Comparison of ENCODE assay signal across 21 cellular contexts in genomic region chr5:124104813-124105212, GRCh38.
DNase-seq lines count a peak whose midpoint lies in the region; ATAC-seq and TF ChIP-seq lines count a peak whose summit lies in the region.
"Had no signal": no experiment of that assay in that cellular context is flagged by ENCODE, and none has a peak within 500 bp of the region (broad histone marks: within the 10 kb centered on the region; RNA-seq: fewer than 3 reads in every experiment).

No MANE protein-coding gene starts in this region.

- H3K4me1 ChIP-seq in right atrium auricular region (no peaks in the 10 kb centered on the region), esophagus squamous epithelium (peaks cover 0 to 39% (median 0%) of the 10 kb centered on the region in 3 donors), mesendoderm (ENCODE audit: control insufficient read depth, low read depth, low read length) (no peaks in the 10 kb centered on the region)
- H3K4me1 ChIP-seq: A549 had no signal

- H2BK15ac ChIP-seq in mesendoderm (replicated peaks; ENCODE audit: low read depth) = no peak overlapping the region

- no peak overlapping the region for H4K5ac ChIP-seq in mesendoderm (ENCODE audit: low read length)

- DNase-seq in Right ventricle myocardium superior (no peak), left cardiac atrium (no peak), left ventricle myocardium superior (no peak), right atrium auricular region (ENCODE audit: low spot score) (no peak), esophagus squamous epithelium (lab: John Stamatoyannopoulos, UW) (no peak), mesendoderm (no peak), NCI-H187 (lab: John Stamatoyannopoulos, UW) (no peak), AG08396 (ENCODE audit: low spot score) (no peak)
- DNase-seq: 8988T; ACHN; C1 segment of cervical spinal cord; Calu3; CD4-positive, alpha-beta memory T cell; COR-L47; DMS53; DMS79 treated with DMSO at 0.1 percent for 48 hours; GF-D8; H9 had no signal

- H3K4me3 ChIP-seq in right atrium auricular region (no peak overlapping the region), esophagus squamous epithelium (no peak overlapping the region), mesendoderm (ENCODE audit: low read length) (no peak overlapping the region)
- H3K4me3 ChIP-seq: A549, GM23338 had no signal

- ATAC-seq in Right ventricle myocardium superior (ENCODE audit: poor library complexity) = peak; percentile 36
- ATAC-seq in left cardiac atrium = no peak
- ATAC-seq in left ventricle myocardium superior = peak; percentile 51
- ATAC-seq: A549, GM23338, HCT116 had no signal

- H3K23ac ChIP-seq in mesendoderm (ENCODE audit: low read length) = peak overlapping the region; percentile 66

- H3K27ac ChIP-seq in right atrium auricular region = no peak overlapping the region
- H3K27ac ChIP-seq in esophagus squamous epithelium = peak overlapping the region in 3 of 4 donors; percentile 6 to 69 (median 49)
- no peak overlapping the region for H3K27ac ChIP-seq in mesendoderm (ENCODE audit: low read depth, low read length)
- H3K27ac ChIP-seq: A549 had no signal

- no peaks in the 10 kb centered on the region for H3K79me1 ChIP-seq in mesendoderm (ENCODE audit: low read length)

- H3K9me3 ChIP-seq in right atrium auricular region = no peaks in the 10 kb centered on the region
- no peaks in the 10 kb centered on the region for H3K9me3 ChIP-seq in esophagus squamous epithelium
- H3K9me3 ChIP-seq: A549 had no signal

- H2BK5ac ChIP-seq in mesendoderm (ENCODE audit: low read length) = no peak overlapping the region

- H3K4ac ChIP-seq in mesendoderm (ENCODE audit: low read depth, low read length) = no peak overlapping the region

- H3K18ac ChIP-seq in mesendoderm (ENCODE audit: low read length) = no peak overlapping the region

- no peaks in the 10 kb centered on the region for H3K36me3 ChIP-seq in right atrium auricular region
- no peaks in the 10 kb centered on the region for H3K36me3 ChIP-seq in esophagus squamous epithelium
- H3K36me3 ChIP-seq in mesendoderm (ENCODE audit: control insufficient read depth, insufficient read depth, low read length) = no peaks in the 10 kb centered on the region

- TF ChIP-seq CTCF in right atrium auricular region (IDR thresholded peaks at IDR 0.05) (no peak), esophagus squamous epithelium (IDR thresholded peaks at IDR 0.05) (no peak)

- H4K8ac ChIP-seq in mesendoderm (ENCODE audit: low read depth, low read length) = no peak overlapping the region

- H2BK120ac ChIP-seq in mesendoderm (ENCODE audit: low read depth, low read length) = no peak overlapping the region

- H3K79me2 ChIP-seq in mesendoderm (ENCODE audit: control insufficient read depth, insufficient read depth, low read length) = no peaks in the 10 kb centered on the region

- TF ChIP-seq POLR2A in esophagus squamous epithelium (IDR thresholded peaks at IDR 0.05) = no peak

- no peak overlapping the region for H3K4me2 ChIP-seq in mesendoderm (ENCODE audit: low read length)
- H3K4me2 ChIP-seq: A549, GM23338 had no signal

- intact Hi-C loops in Right ventricle myocardium superior (cut with DNase I) (no loop called here), left cardiac atrium (cut with DNase I) (no loop called here), left ventricle myocardium superior (cut with micrococcal nuclease) (no loop called here), esophagus squamous epithelium (cut with DNase I) (no loop called here)

- WGBS in esophagus squamous epithelium, 2 donors = 69 to 100% methylated on average over 1 of the region's 1 CpG
- WGBS in mesendoderm (ENCODE audit: extremely low coverage, insufficient coverage, low lambda C conversion rate) = no CpG with 5 or more reads among the region's 1 CpG

- H3K27me3 ChIP-seq in right atrium auricular region = no peaks in the 10 kb centered on the region
- no peaks in the 10 kb centered on the region for H3K27me3 ChIP-seq in esophagus squamous epithelium
- no peaks in the 10 kb centered on the region for H3K27me3 ChIP-seq in mesendoderm (ENCODE audit: insufficient read depth, low read length, poor library complexity)

- H2AK5ac ChIP-seq in mesendoderm (ENCODE audit: low read length) = no peak overlapping the region

- H3K56ac ChIP-seq in mesendoderm (ENCODE audit: low read length) = no peak overlapping the region

- H3K9ac ChIP-seq in mesendoderm (ENCODE audit: low read length) = no peak overlapping the region

Comparison
In these comparisons a context has a peak if more than half of its experiments do, and no peak if none do; other contexts are left out.
1. ATAC-seq: peak in Right ventricle myocardium superior (single experiment) and left ventricle myocardium superior (single experiment); none in left cardiac atrium (0 of 2).
2. H3K27ac ChIP-seq: peak in esophagus squamous epithelium (3 of 4); none in right atrium auricular region (0 of 2) and mesendoderm (single experiment).